ENCODE assay signal across 23 cellular contexts in genomic region chr3:105770410-105770809, GRCh38.
DNase-seq lines count a peak whose midpoint lies in the region; ATAC-seq and TF ChIP-seq lines count a peak whose summit lies in the region.
"Had no signal": no experiment of that assay in that cellular context is flagged by ENCODE, and none has a peak within 500 bp of the region (broad histone marks: within the 10 kb centered on the region; RNA-seq: fewer than 3 reads in every experiment).

No MANE protein-coding gene starts in this region.

- peaks cover 0 to 2% (median 0%) of the 10 kb centered on the region in 9 donors for H3K36me3 ChIP-seq in heart left ventricle
- H3K36me3 ChIP-seq in gastrocnemius medialis = no peaks in the 10 kb centered on the region

- H3K4me3 ChIP-seq in heart left ventricle (no peak overlapping the region), gastrocnemius medialis (no peak overlapping the region)

- CTCF ChIA-PET in activated CD8-positive, alpha-beta T cell treated with anti-CD3 and anti-CD28 coated beads for 36 hours (lab: Charles Lee) = interaction anchor here (0.8 kb wide), 2 partner anchors 10 kb away, joined by 3 read pairs; no protein-coding TSS in a partner anchor

- TF ChIP-seq POLR2A in heart left ventricle (IDR thresholded peaks at IDR 0.05) = no peak
- TF ChIP-seq POLR2A in gastrocnemius medialis (IDR thresholded peaks at IDR 0.05) = no peak

- H3K4me1 ChIP-seq in heart left ventricle (peaks cover 0 to 51% (median 22%) of the 10 kb centered on the region in 12 donors), gastrocnemius medialis (peaks cover 0 to 4% of the 10 kb centered on the region in 2 donors)
- H3K4me1 ChIP-seq: Caco-2 had no signal

- no peak overlapping the region for H3K4me3 Mint-ChIP-seq in activated CD8-positive, alpha-beta T cell treated with anti-CD3 and anti-CD28 coated beads for 36 hours
- H3K4me3 Mint-ChIP-seq in effector memory CD8-positive, alpha-beta T cell = peak overlapping the region; percentile 38 to 51
- H3K4me3 Mint-ChIP-seq in stimulated activated effector memory CD8-positive, alpha-beta T cell treated with anti-CD3 and anti-CD28 coated beads, Interleukin-12 subunit alpha, Interleukin-12 subunit beta, amount 100 ng/mL, for 72 hours = no peak overlapping the region
- H3K4me3 Mint-ChIP-seq: CD14-positive monocyte had no signal

- no peaks in the 10 kb centered on the region for H3K27me3 Mint-ChIP-seq in activated CD8-positive, alpha-beta T cell treated with anti-CD3 and anti-CD28 coated beads for 36 hours
- H3K27me3 Mint-ChIP-seq in effector memory CD8-positive, alpha-beta T cell = no peaks in the 10 kb centered on the region

- no peak for TF ChIP-seq CTCF in heart left ventricle (IDR thresholded peaks at IDR 0.05)
- TF ChIP-seq CTCF in activated CD8-positive, alpha-beta T cell treated with anti-CD3 and anti-CD28 coated beads for 36 hours (IDR thresholded peaks at IDR 0.05) = no peak
- no peak for TF ChIP-seq CTCF in gastrocnemius medialis (IDR thresholded peaks at IDR 0.05 in 4 of 5, conservative IDR thresholded peaks at IDR 0.05 in 1 of 5)

- DNase-seq in heart left ventricle (no peak), cardiac septum (ENCODE audit: low spot score) (no peak), COLO829 (ENCODE audit: low spot score) (no peak), left colon (no peak), gastrocnemius medialis (no peak)
- no peak for DNase-seq in activated CD8-positive, alpha-beta T cell treated with anti-CD3 and anti-CD28 coated beads for 36 hours
- DNase-seq in effector memory CD8-positive, alpha-beta T cell = no peak
- no peak for DNase-seq in stimulated activated effector memory CD8-positive, alpha-beta T cell treated with anti-CD3 and anti-CD28 coated beads, Interleukin-12 subunit alpha, Interleukin-12 subunit beta, amount 100 ng/mL, for 72 hours (ENCODE audit: low spot score in 2 of 2)
- DNase-seq: Caco-2; DMS 273 treated with DMSO at 0.1 percent for 48 hours; DMS79 treated with DMSO at 0.1 percent for 48 hours; IMR-90; NCI-H1105; NCI-H146; NCI-H2029; NCI-H226; NCI-H510A treated with DMSO at 0.1 percent for 48 hours; NCI-H774; NK-92 treated with Interleukin-12 subunit alpha and Interleukin-12 subunit beta, amount 100 ng/mL, for 24 hours had no signal

- H3K27ac ChIP-seq in heart left ventricle (peak overlapping the region in 1 of 12 donors; percentile 3), gastrocnemius medialis (no peak overlapping the region)
- H3K27ac ChIP-seq: KMS-11, RWPE1 had no signal

- peak in 3 of 4 donors; percentile 28 to 62 (median 43) for ATAC-seq in heart left ventricle
- ATAC-seq in activated CD8-positive, alpha-beta T cell treated with anti-CD3 and anti-CD28 coated beads for 36 hours = no peak
- ATAC-seq in effector memory CD8-positive, alpha-beta T cell (replicated peaks) = no peak
- no peak for ATAC-seq in stimulated activated effector memory CD8-positive, alpha-beta T cell treated with anti-CD3 and anti-CD28 coated beads, Interleukin-12 subunit alpha, Interleukin-12 subunit beta, amount 100 ng/mL, for 72 hours
- ATAC-seq in left colon = no peak
- no peak for ATAC-seq in gastrocnemius medialis
- ATAC-seq: HCT116 had no signal

- WGBS in heart left ventricle, 4 donors = 62 to 68% (median 65%) methylated on average over 4 of the region's 4 CpGs

- H3K36me3 Mint-ChIP-seq in activated CD8-positive, alpha-beta T cell treated with anti-CD3 and anti-CD28 coated beads for 36 hours (ENCODE audit: low read depth) = peaks cover 78% of the 10 kb centered on the region
- peaks cover 20% of the 10 kb centered on the region for H3K36me3 Mint-ChIP-seq in effector memory CD8-positive, alpha-beta T cell (ENCODE audit: insufficient read depth)
- peaks cover 99% of the 10 kb centered on the region for H3K36me3 Mint-ChIP-seq in stimulated activated effector memory CD8-positive, alpha-beta T cell treated with anti-CD3 and anti-CD28 coated beads, Interleukin-12 subunit alpha, Interleukin-12 subunit beta, amount 100 ng/mL, for 72 hours

- in situ Hi-C loops in gastrocnemius medialis (cut with MboI; ENCODE audit: low sequenced_read_pairs in 4 of 4) = no loop called here

- peaks cover 90% of the 10 kb centered on the region for H3K4me1 Mint-ChIP-seq in activated CD8-positive, alpha-beta T cell treated with anti-CD3 and anti-CD28 coated beads for 36 hours (ENCODE audit: low read depth)
- H3K4me1 Mint-ChIP-seq in effector memory CD8-positive, alpha-beta T cell (ENCODE audit: low read depth in 2 of 2) = peaks cover 65 to 90% of the 10 kb centered on the region in 2 donors
- H3K4me1 Mint-ChIP-seq in stimulated activated effector memory CD8-positive, alpha-beta T cell treated with anti-CD3 and anti-CD28 coated beads, Interleukin-12 subunit alpha, Interleukin-12 subunit beta, amount 100 ng/mL, for 72 hours = peaks cover 82% of the 10 kb centered on the region

- peaks cover 5% of the 10 kb centered on the region for H3K9me3 Mint-ChIP-seq in activated CD8-positive, alpha-beta T cell treated with anti-CD3 and anti-CD28 coated beads for 36 hours
- no peaks in the 10 kb centered on the region for H3K9me3 Mint-ChIP-seq in effector memory CD8-positive, alpha-beta T cell
- peaks cover 3% of the 10 kb centered on the region for H3K9me3 Mint-ChIP-seq in stimulated activated effector memory CD8-positive, alpha-beta T cell treated with anti-CD3 and anti-CD28 coated beads, Interleukin-12 subunit alpha, Interleukin-12 subunit beta, amount 100 ng/mL, for 72 hours

- peak overlapping the region; percentile 69 for H3K27ac Mint-ChIP-seq in activated CD8-positive, alpha-beta T cell treated with anti-CD3 and anti-CD28 coated beads for 36 hours
- peak overlapping the region; percentile 70 to 80 for H3K27ac Mint-ChIP-seq in effector memory CD8-positive, alpha-beta T cell
- peak overlapping the region; percentile 50 for H3K27ac Mint-ChIP-seq in stimulated activated effector memory CD8-positive, alpha-beta T cell treated with anti-CD3 and anti-CD28 coated beads, Interleukin-12 subunit alpha, Interleukin-12 subunit beta, amount 100 ng/mL, for 72 hours
- H3K27ac Mint-ChIP-seq: CD14-positive monocyte had no signal

- H3K27me3 ChIP-seq in heart left ventricle (no peaks in the 10 kb centered on the region), gastrocnemius medialis (no peaks in the 10 kb centered on the region)

- H3K9me3 ChIP-seq in heart left ventricle (no peaks in the 10 kb centered on the region), gastrocnemius medialis (no peaks in the 10 kb centered on the region)
- H3K9me3 ChIP-seq: Caco-2 had no signal

- POLR2A ChIA-PET in activated CD8-positive, alpha-beta T cell treated with anti-CD3 and anti-CD28 coated beads for 36 hours (lab: Charles Lee) = no interaction called here

- intact Hi-C loops in heart left ventricle (cut with DNase I) (no loop called here), cardiac septum (cut with DNase I) (no loop called here), left colon (cut with DNase I, micrococcal nuclease) (no loop called here), gastrocnemius medialis (cut with DNase I; ENCODE audit: low total_unique reads) (no loop called here)
- intact Hi-C loops in activated CD8-positive, alpha-beta T cell treated with anti-CD3 and anti-CD28 coated beads for 36 hours (cut with micrococcal nuclease) = no loop called here

Comparison
In these comparisons a context has a peak if more than half of its experiments do, and no peak if none do; other contexts are left out.
1. ATAC-seq: peak in heart left ventricle (3 of 4); none in activated CD8-positive, alpha-beta T cell treated with anti-CD3 and anti-CD28 coated beads for 36 hours (single experiment), effector memory CD8-positive, alpha-beta T cell (single experiment), stimulated activated effector memory CD8-positive, alpha-beta T cell treated with anti-CD3 and anti-CD28 coated beads, Interleukin-12 subunit alpha, Interleukin-12 subunit beta, amount 100 ng/mL, for 72 hours (single experiment), left colon (single experiment) and gastrocnemius medialis (0 of 2).
2. H3K4me3 Mint-ChIP-seq: peak in effector memory CD8-positive, alpha-beta T cell (2 of 2); none in activated CD8-positive, alpha-beta T cell treated with anti-CD3 and anti-CD28 coated beads for 36 hours (single experiment) and stimulated activated effector memory CD8-positive, alpha-beta T cell treated with anti-CD3 and anti-CD28 coated beads, Interleukin-12 subunit alpha, Interleukin-12 subunit beta, amount 100 ng/mL, for 72 hours (single experiment).
3. Peak in every context shown above with its lines, with median percentiles within 50 percentile points of each other: H3K27ac Mint-ChIP-seq.